In the genomic region with DNA sequence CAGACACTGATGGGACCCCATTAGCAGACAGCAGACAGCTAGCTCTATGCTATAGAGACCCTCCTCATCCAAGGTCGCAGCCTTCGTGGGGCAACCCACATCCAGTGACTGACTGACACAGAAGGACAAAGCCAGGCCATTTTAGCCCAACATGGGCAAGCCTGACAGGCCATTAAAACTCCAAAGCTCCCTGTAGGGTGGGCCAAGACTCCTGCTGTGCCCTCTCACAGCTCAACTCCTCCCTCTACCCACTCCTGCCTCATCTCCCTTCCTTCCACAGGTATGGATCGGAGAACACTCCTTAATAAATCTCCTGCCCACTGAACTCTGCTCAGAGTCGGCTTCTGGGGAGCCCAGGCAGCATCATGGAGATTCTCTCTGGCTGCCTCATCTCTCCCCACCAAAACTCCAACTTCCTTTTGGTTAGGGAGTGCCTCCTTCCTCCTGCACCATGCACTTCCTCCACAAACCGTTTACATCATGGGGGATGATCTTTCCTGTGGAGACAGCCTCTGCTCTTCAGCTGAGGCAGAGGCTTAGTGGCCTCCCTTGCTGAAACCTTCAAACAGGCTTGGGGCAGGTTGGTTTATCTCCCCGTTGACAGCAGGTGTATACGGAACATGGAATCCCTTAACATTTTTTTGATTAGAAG, we compare ENCODE assay signal across 16 cellular contexts.
DNase-seq lines count a peak whose midpoint lies in the region; ATAC-seq and TF ChIP-seq lines count a peak whose summit lies in the region.
"Had no signal": no experiment of that assay in that cellular context is flagged by ENCODE, and none has a peak within 500 bp of the region (broad histone marks: within the 10 kb centered on the region; RNA-seq: fewer than 3 reads in every experiment).

No MANE protein-coding gene starts in this region.

- H3K9ac ChIP-seq in trophoblast cell (ENCODE audit: low read length) = no peak overlapping the region

- no peak overlapping the region for H3K23ac ChIP-seq in trophoblast cell (ENCODE audit: low read length)

- no peaks in the 10 kb centered on the region for H3K27me3 Mint-ChIP-seq in activated T-cell treated with anti-CD3 and anti-CD28 coated beads, Interleukin-2, amount 50 U/mL, for 24 hours
- H3K27me3 Mint-ChIP-seq in activated T-cell treated with anti-CD3 and anti-CD28 coated beads, Interleukin-2, amount 50 U/mL, for 4 hours (ENCODE audit: low read depth) = no peaks in the 10 kb centered on the region
- no peaks in the 10 kb centered on the region for H3K27me3 Mint-ChIP-seq in activated CD8-positive, alpha-beta T cell treated with anti-CD3 and anti-CD28 coated beads for 36 hours
- H3K27me3 Mint-ChIP-seq in type B pancreatic cell = no peaks in the 10 kb centered on the region
- H3K27me3 Mint-ChIP-seq: activated CD4-positive, alpha-beta T cell treated with anti-CD3 and anti-CD28 coated beads, Interleukin-2, amount 10 ng/mL, durations not matched to agents 7 days and 5 days had no signal

- peaks cover 5 to 15% of the 10 kb centered on the region in 2 experiments for H3K4me1 ChIP-seq in trophoblast cell (ENCODE audit: control insufficient read depth in 1 of 2, insufficient read depth in 2 of 2, low read length in 2 of 2)
- H3K4me1 ChIP-seq: sigmoid colon had no signal

- intact Hi-C loops in activated CD8-positive, alpha-beta T cell treated with anti-CD3 and anti-CD28 coated beads for 36 hours (cut with micrococcal nuclease) = loop anchor here (5.0 kb wide), 1 partner anchor 84 kb away; the partner anchor contains the start of gene ACTR3

- DNase-seq in activated T-cell treated with anti-CD3 and anti-CD28 coated beads, Interleukin-2, amount 50 U/mL, for 24 hours = no peak
- DNase-seq in activated T-cell treated with anti-CD3 and anti-CD28 coated beads, Interleukin-2, amount 50 U/mL, for 4 hours = no peak
- DNase-seq in Jurkat, Clone E6-1 (ENCODE audit: low read depth, low spot score) = peak; percentile 35
- no peak for DNase-seq in activated CD8-positive, alpha-beta T cell treated with anti-CD3 and anti-CD28 coated beads for 36 hours
- no peak for DNase-seq in trophoblast cell
- no peak for DNase-seq in type B pancreatic cell (ENCODE audit: extremely low spot score, unreplicated experiment)
- no peak for DNase-seq in stimulated activated CD4-positive, alpha-beta T cell treated with anti-CD3 and anti-CD28 coated beads, Interleukin-4, amount 100 ng/mL, for 1 hour
- DNase-seq: activated CD4-positive, alpha-beta T cell treated with anti-CD3 and anti-CD28 coated beads, Interleukin-2, amount 10 ng/mL, durations not matched to agents 7 days and 5 days; activated effector memory CD4-positive, alpha-beta T cell treated with Interleukin-2 at 50 U/mL for 16 hours; NCI-H1092; occipital lobe; sigmoid colon had no signal

- peaks cover 2% of the 10 kb centered on the region for H3K79me1 ChIP-seq in trophoblast cell (ENCODE audit: low read length)

- no peak overlapping the region for H3K27ac ChIP-seq in trophoblast cell (ENCODE audit: low read depth, low read length)
- H3K27ac ChIP-seq: sigmoid colon had no signal

- H4K91ac ChIP-seq in trophoblast cell (ENCODE audit: low read depth, low read length) = no peak overlapping the region

- ATAC-seq in activated T-cell treated with anti-CD3 and anti-CD28 coated beads, Interleukin-2, amount 50 U/mL, for 4 hours = no peak
- ATAC-seq in activated CD8-positive, alpha-beta T cell treated with anti-CD3 and anti-CD28 coated beads for 36 hours = no peak
- no peak for ATAC-seq in HG03139 (IDR thresholded peaks at IDR 0.05; ENCODE audit: unreplicated experiment)
- ATAC-seq: GM12878 had no signal

- no peak overlapping the region for H2BK12ac ChIP-seq in trophoblast cell (ENCODE audit: low read length)

- CTCF ChIA-PET in activated CD8-positive, alpha-beta T cell treated with anti-CD3 and anti-CD28 coated beads for 36 hours (lab: Charles Lee) = interaction anchor here (0.5 kb wide), 1 partner anchor 221 kb away, joined by 3 read pairs; no protein-coding TSS in a partner anchor

- H4K12ac ChIP-seq in trophoblast cell (ENCODE audit: low read depth, low read length) = no peak overlapping the region

- no peak for TF ChIP-seq CTCF in activated CD8-positive, alpha-beta T cell treated with anti-CD3 and anti-CD28 coated beads for 36 hours (IDR thresholded peaks at IDR 0.05)
- TF ChIP-seq CTCF in type B pancreatic cell (conservative IDR thresholded peaks at IDR 0.05) = no peak

- H3K14ac ChIP-seq in trophoblast cell (ENCODE audit: low read length) = no peak overlapping the region

- H4K8ac ChIP-seq in trophoblast cell (ENCODE audit: low read depth, low read length) = peak overlapping the region; percentile 23

- H3K4ac ChIP-seq in trophoblast cell (ENCODE audit: low read depth, low read length) = no peak overlapping the region

- no peak overlapping the region for H2BK120ac ChIP-seq in trophoblast cell (ENCODE audit: insufficient read depth, low read length, poor library complexity)

- WGBS in trophoblast cell (ENCODE audit: extremely low coverage, insufficient coverage, insufficient read length) = no CpG with 5 or more reads among the region's 7 CpGs

- peaks cover 10% of the 10 kb centered on the region for H3K4me1 Mint-ChIP-seq in activated T-cell treated with anti-CD3 and anti-CD28 coated beads, Interleukin-2, amount 50 U/mL, for 24 hours (ENCODE audit: low read depth)
- peaks cover 7% of the 10 kb centered on the region for H3K4me1 Mint-ChIP-seq in activated T-cell treated with anti-CD3 and anti-CD28 coated beads, Interleukin-2, amount 50 U/mL, for 4 hours (ENCODE audit: low read depth)
- H3K4me1 Mint-ChIP-seq in activated CD8-positive, alpha-beta T cell treated with anti-CD3 and anti-CD28 coated beads for 36 hours (ENCODE audit: low read depth) = peaks cover 9% of the 10 kb centered on the region
- peaks cover 5% of the 10 kb centered on the region for H3K4me1 Mint-ChIP-seq in type B pancreatic cell (ENCODE audit: unreplicated experiment)

- peaks cover 4% of the 10 kb centered on the region for H3K9me3 Mint-ChIP-seq in activated T-cell treated with anti-CD3 and anti-CD28 coated beads, Interleukin-2, amount 50 U/mL, for 24 hours
- H3K9me3 Mint-ChIP-seq in activated T-cell treated with anti-CD3 and anti-CD28 coated beads, Interleukin-2, amount 50 U/mL, for 4 hours = peaks cover 3% of the 10 kb centered on the region
- peaks cover 3% of the 10 kb centered on the region for H3K9me3 Mint-ChIP-seq in activated CD8-positive, alpha-beta T cell treated with anti-CD3 and anti-CD28 coated beads for 36 hours
- H3K9me3 Mint-ChIP-seq in type B pancreatic cell = no peaks in the 10 kb centered on the region
- H3K9me3 Mint-ChIP-seq: T-helper 2 cell treated with Interferon-gamma antibody and Interleukin-4, amounts not matched to agents 5 μg/mL and 100 μg/mL, for 36 hours had no signal

- H3K79me2 ChIP-seq in trophoblast cell (ENCODE audit: control insufficient read depth, insufficient read depth, low read length, poor library complexity) = no peaks in the 10 kb centered on the region

- H3K36me3 Mint-ChIP-seq in activated T-cell treated with anti-CD3 and anti-CD28 coated beads, Interleukin-2, amount 50 U/mL, for 24 hours (ENCODE audit: low read depth) = peaks cover 52% of the 10 kb centered on the region
- peaks cover 37% of the 10 kb centered on the region for H3K36me3 Mint-ChIP-seq in activated T-cell treated with anti-CD3 and anti-CD28 coated beads, Interleukin-2, amount 50 U/mL, for 4 hours (ENCODE audit: insufficient read depth)
- peaks cover 15% of the 10 kb centered on the region for H3K36me3 Mint-ChIP-seq in activated CD8-positive, alpha-beta T cell treated with anti-CD3 and anti-CD28 coated beads for 36 hours (ENCODE audit: low read depth)
- H3K36me3 Mint-ChIP-seq in type B pancreatic cell = peaks cover 17% of the 10 kb centered on the region

- peak overlapping the region; percentile 19 for H2AK5ac ChIP-seq in trophoblast cell (ENCODE audit: low read length)

- H3K4me2 ChIP-seq in trophoblast cell (ENCODE audit: low read length) = no peak overlapping the region

- peaks cover 7% of the 10 kb centered on the region for H3K9me3 ChIP-seq in trophoblast cell (ENCODE audit: insufficient read depth, low read depth, low read length)
- H3K9me3 ChIP-seq: Caco-2, sigmoid colon had no signal

- POLR2A ChIA-PET in activated CD8-positive, alpha-beta T cell treated with anti-CD3 and anti-CD28 coated beads for 36 hours (lab: Charles Lee) = interaction anchor here (0.9 kb wide), 1 partner anchor 8 kb away, joined by 3 read pairs; no protein-coding TSS in a partner anchor

- no peak overlapping the region for H2BK5ac ChIP-seq in trophoblast cell (ENCODE audit: low read depth, low read length, poor library complexity)

- H3K18ac ChIP-seq in trophoblast cell (ENCODE audit: low read length) = no peak overlapping the region

- peaks cover 8 to 13% of the 10 kb centered on the region in 2 experiments for H3K36me3 ChIP-seq in trophoblast cell (ENCODE audit: control insufficient read depth in 1 of 2, insufficient read depth in 2 of 2, low read length in 2 of 2)

- H3K4me3 ChIP-seq in Jurkat, Clone E6-1 (ENCODE audit: low read length) = no peak overlapping the region
- no peak overlapping the region for H3K4me3 ChIP-seq in trophoblast cell (ENCODE audit: low read depth, low read length)
- H3K4me3 ChIP-seq: GM12878, sigmoid colon had no signal

- no peak overlapping the region for H3K4me3 Mint-ChIP-seq in activated T-cell treated with anti-CD3 and anti-CD28 coated beads, Interleukin-2, amount 50 U/mL, for 24 hours
- H3K4me3 Mint-ChIP-seq in activated T-cell treated with anti-CD3 and anti-CD28 coated beads, Interleukin-2, amount 50 U/mL, for 4 hours = no peak overlapping the region
- H3K4me3 Mint-ChIP-seq in activated CD8-positive, alpha-beta T cell treated with anti-CD3 and anti-CD28 coated beads for 36 hours = no peak overlapping the region
- H3K4me3 Mint-ChIP-seq in type B pancreatic cell = no peak overlapping the region
- H3K4me3 Mint-ChIP-seq: activated CD4-positive, alpha-beta T cell treated with anti-CD3 and anti-CD28 coated beads, Interleukin-2, amount 10 ng/mL, durations not matched to agents 7 days and 5 days; T-helper 2 cell treated with Interferon-gamma antibody and Interleukin-4, amounts not matched to agents 5 μg/mL and 100 μg/mL, for 36 hours had no signal

- H2AFZ ChIP-seq in trophoblast cell (ENCODE audit: insufficient read depth, low read length, poor library complexity) = no peak overlapping the region

- H3K27me3 ChIP-seq in trophoblast cell (ENCODE audit: insufficient read depth, low read length) = no peaks in the 10 kb centered on the region
- H3K27me3 ChIP-seq: sigmoid colon had no signal

- peak overlapping the region; percentile 57 for H3K27ac Mint-ChIP-seq in activated T-cell treated with anti-CD3 and anti-CD28 coated beads, Interleukin-2, amount 50 U/mL, for 24 hours
- peak overlapping the region; percentile 25 for H3K27ac Mint-ChIP-seq in activated CD8-positive, alpha-beta T cell treated with anti-CD3 and anti-CD28 coated beads for 36 hours
- H3K27ac Mint-ChIP-seq in type B pancreatic cell = no peak overlapping the region
- H3K27ac Mint-ChIP-seq: T-helper 2 cell treated with Interferon-gamma antibody and Interleukin-4, amounts not matched to agents 5 μg/mL and 100 μg/mL, for 36 hours had no signal
